8 cellular contexts compared by ENCODE assay signal in genomic region chr3:151316267-151316991, GRCh38. TPM values are rescaled to one million over a fixed set of nuclear protein-coding genes. Genes with fewer than 3 reads are reported as not detected.
DNase-seq lines count a peak whose midpoint lies in the region; ATAC-seq, FAIRE-seq and TF ChIP-seq lines count a peak whose summit lies in the region.

A gene with protein sequence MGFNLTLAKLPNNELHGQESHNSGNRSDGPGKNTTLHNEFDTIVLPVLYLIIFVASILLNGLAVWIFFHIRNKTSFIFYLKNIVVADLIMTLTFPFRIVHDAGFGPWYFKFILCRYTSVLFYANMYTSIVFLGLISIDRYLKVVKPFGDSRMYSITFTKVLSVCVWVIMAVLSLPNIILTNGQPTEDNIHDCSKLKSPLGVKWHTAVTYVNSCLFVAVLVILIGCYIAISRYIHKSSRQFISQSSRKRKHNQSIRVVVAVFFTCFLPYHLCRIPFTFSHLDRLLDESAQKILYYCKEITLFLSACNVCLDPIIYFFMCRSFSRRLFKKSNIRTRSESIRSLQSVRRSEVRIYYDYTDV (minus strand): TSS chr3:151316820. CDS start chr3:151300100, 16,720 bp downstream.

- peak; percentile 70 for ATAC-seq in HG02870 (IDR thresholded peaks at IDR 0.05; ENCODE audit: unreplicated experiment)
- peak; percentile 89 for ATAC-seq in activated naive CD8-positive, alpha-beta T cell treated with anti-CD3 and anti-CD28 coated beads, Interleukin-2, amount 50 U/mL, for 24 hours
- no peak for ATAC-seq in GM21367 (IDR thresholded peaks at IDR 0.05; ENCODE audit: unreplicated experiment)
- no peak for ATAC-seq in HG03139 (IDR thresholded peaks at IDR 0.05; ENCODE audit: unreplicated experiment)
- no peak for ATAC-seq in GM18909 (IDR thresholded peaks at IDR 0.05; ENCODE audit: poor library complexity, unreplicated experiment)

- DNase-seq in GM12891 (ENCODE audit: insufficient read length, low spot score) (no peak), MM.1S (no peak)
- no peak for DNase-seq in activated naive CD8-positive, alpha-beta T cell treated with anti-CD3 and anti-CD28 coated beads, Interleukin-2, amount 50 U/mL, for 24 hours

- peaks cover 17% of the 10 kb centered on the region for H3K4me1 ChIP-seq in mesodermal cell (ENCODE audit: control insufficient read depth, insufficient read depth, low read length, poor library complexity, severe bottlenecking)
- H3K4me1 ChIP-seq in MM.1S (ENCODE audit: low read length) = no peaks in the 10 kb centered on the region

- peak; percentile 58 for FAIRE-seq in GM12891 (lab: Jason Lieb, UNC)

- peaks cover 29% of the 10 kb centered on the region for H3K4me1 Mint-ChIP-seq in activated naive CD8-positive, alpha-beta T cell treated with anti-CD3 and anti-CD28 coated beads, Interleukin-2, amount 50 U/mL, for 24 hours

- H3K9me2 ChIP-seq in MM.1S (replicated peaks; ENCODE audit: insufficient read depth, low read length) = no peaks in the 10 kb centered on the region

- no peaks in the 10 kb centered on the region for H3K79me2 ChIP-seq in MM.1S (ENCODE audit: low read length)

- no peak within 1 kb of the TSS for H3K9ac ChIP-seq in MM.1S (ENCODE audit: low read length)

- no peaks in the 10 kb centered on the region for H3K36me3 ChIP-seq in mesodermal cell (ENCODE audit: control insufficient read depth, insufficient read depth, low read length)
- H3K36me3 ChIP-seq in MM.1S (replicated peaks; ENCODE audit: insufficient read depth, low read length) = no peaks in the 10 kb centered on the region

- H3K9me3 ChIP-seq in mesodermal cell (ENCODE audit: control insufficient read depth, low read length) (no peaks in the 10 kb centered on the region), MM.1S (replicated peaks; ENCODE audit: insufficient read depth, low read length) (no peaks in the 10 kb centered on the region)

- no peaks in the 10 kb centered on the region for H3K27me3 ChIP-seq in MM.1S (replicated peaks; ENCODE audit: insufficient read depth, low read length)

- H3K4me2 ChIP-seq in MM.1S (ENCODE audit: low read depth, low read length) = no peak within 1 kb of the TSS

- H3K4me3 ChIP-seq in mesodermal cell (ENCODE audit: extremely low read depth, insufficient read depth, low read length, poor library complexity, severe bottlenecking) = peak within 1 kb of the TSS; percentile 14
- no peak within 1 kb of the TSS for H3K4me3 ChIP-seq in MM.1S (ENCODE audit: low read length)

- H3K27ac ChIP-seq in mesodermal cell (ENCODE audit: low read depth, low read length, severe bottlenecking) (peak within 1 kb of the TSS; percentile 68), MM.1S (ENCODE audit: low read length) (no peak within 1 kb of the TSS)

- H4K20me1 ChIP-seq in MM.1S (ENCODE audit: insufficient read depth, low read length) = no peaks in the 10 kb centered on the region

- H3K27me3 Mint-ChIP-seq in activated naive CD8-positive, alpha-beta T cell treated with anti-CD3 and anti-CD28 coated beads, Interleukin-2, amount 50 U/mL, for 24 hours = peaks cover 4% of the 10 kb centered on the region

- H2AFZ ChIP-seq in MM.1S (ENCODE audit: low read length) = no peak within 1 kb of the TSS

- H3K4me3 Mint-ChIP-seq in activated naive CD8-positive, alpha-beta T cell treated with anti-CD3 and anti-CD28 coated beads, Interleukin-2, amount 50 U/mL, for 24 hours = peak within 1 kb of the TSS; percentile 41

- no peaks in the 10 kb centered on the region for H3K36me3 Mint-ChIP-seq in activated naive CD8-positive, alpha-beta T cell treated with anti-CD3 and anti-CD28 coated beads, Interleukin-2, amount 50 U/mL, for 24 hours (ENCODE audit: low read depth)

- WGBS in mesodermal cell (ENCODE audit: insufficient coverage in 2 of 2), 2 experiments = 67 to 84% methylated on average over 2 to 4 of the region's 7 CpGs

- peak within 1 kb of the TSS; percentile 43 for H3K27ac Mint-ChIP-seq in activated naive CD8-positive, alpha-beta T cell treated with anti-CD3 and anti-CD28 coated beads, Interleukin-2, amount 50 U/mL, for 24 hours

- H3F3A ChIP-seq in MM.1S (ENCODE audit: insufficient read depth, low read length) = no peaks in the 10 kb centered on the region

- TF ChIP-seq CTCF in MM.1S (IDR thresholded peaks at IDR 0.05; ENCODE audit: low read length) = no peak

- H3K9me3 Mint-ChIP-seq in activated naive CD8-positive, alpha-beta T cell treated with anti-CD3 and anti-CD28 coated beads, Interleukin-2, amount 50 U/mL, for 24 hours = no peaks in the 10 kb centered on the region

- TF ChIP-seq POLR2A in GM12891 (IDR thresholded peaks at IDR 0.05; ENCODE audit: low read depth, low read length) = no peak

TF ChIP-seq in GM12891, 5 proteins besides CTCF, POLR2A, EP300 and RAD21:
- no peak for TF ChIP-seq POLR2AphosphoS5 (IDR thresholded peaks at IDR 0.05; ENCODE audit: low read depth, low read length)
- no peak for TF ChIP-seq SPI1 (IDR thresholded peaks at IDR 0.05; ENCODE audit: low read depth, low read length)
- no peak for TF ChIP-seq POU2F2 (IDR thresholded peaks at IDR 0.05; ENCODE audit: low read depth, low read length)
- no peak for TF ChIP-seq PAX5 (IDR thresholded peaks at IDR 0.05; ENCODE audit: insufficient read depth, low read length, severe bottlenecking)
- TF ChIP-seq TAF1 (IDR thresholded peaks at IDR 0.05; ENCODE audit: low read depth, low read length) = no peak
TF ChIP-seq in GM12891: peak in this region for 0.

RNA-seq across cellular contexts. Expression of the gene that starts here (rescaled TPM):
- 0.10 TPM for polyA plus RNA-seq in GM12891 (2012; ENCODE audit: low read depth, missing spikeins)
- polyA plus RNA-seq in mesodermal cell (2013, experiment 1 of 2) = 2.1 TPM
- 2.1 TPM for polyA plus RNA-seq in mesodermal cell (2013, experiment 2 of 2)

Comparison
In these comparisons a context has a peak if more than half of its experiments do, and no peak if none do; other contexts are left out.
1. ATAC-seq: peak in HG02870 (single experiment) and activated naive CD8-positive, alpha-beta T cell treated with anti-CD3 and anti-CD28 coated beads, Interleukin-2, amount 50 U/mL, for 24 hours (single experiment); none in GM21367 (single experiment), HG03139 (single experiment) and GM18909 (single experiment).